ENCODE assay signal across 8 cellular contexts in genomic region chr1:206925116-206925736, GRCh38. TPM values are rescaled to one million over a fixed set of nuclear protein-coding genes. Genes with fewer than 3 reads are reported as not detected.
DNase-seq lines count a peak whose midpoint lies in the region; ATAC-seq and TF ChIP-seq lines count a peak whose summit lies in the region.

No MANE protein-coding gene starts in this region.

- intact Hi-C loops in CD4-positive, alpha-beta memory T cell (cut with micrococcal nuclease): no loop called here
- intact Hi-C loops in testis (cut with DNase I; ENCODE audit: low total_unique reads): no loop called here

- no peak overlapping the region for H3K4me3 Mint-ChIP-seq in CD4-positive, alpha-beta memory T cell
- H3K4me3 Mint-ChIP-seq in chondrocyte (ENCODE audit: unreplicated experiment): no peak overlapping the region

- TF ChIP-seq POLR2A in testis (IDR thresholded peaks at IDR 0.05): no peak

- H3K27ac ChIP-seq in CD4-positive, alpha-beta memory T cell (ENCODE audit: low read depth, low read length): no peak overlapping the region
- no peak overlapping the region for H3K27ac ChIP-seq in testis

- H3K27ac Mint-ChIP-seq in CD4-positive, alpha-beta memory T cell: no peak overlapping the region
- H3K27ac Mint-ChIP-seq in chondrocyte (ENCODE audit: unreplicated experiment): no peak overlapping the region

- no peak overlapping the region for H3K4me3 ChIP-seq in CD4-positive, alpha-beta memory T cell (ENCODE audit: low read length in 2 of 2)
- H3K4me3 ChIP-seq in testis: no peak overlapping the region

- H3K27me3 Mint-ChIP-seq in CD4-positive, alpha-beta memory T cell: no peaks in the 10 kb centered on the region
- H3K27me3 Mint-ChIP-seq in chondrocyte (ENCODE audit: low read depth): no peaks in the 10 kb centered on the region

- DNase-seq in CD4-positive, alpha-beta memory T cell: peak; percentile 42 to 61 (median 55)
- DNase-seq in T follicular helper cell (ENCODE audit: low read depth) (peak; percentile 28), germinal center (ENCODE audit: low spot score) (peak; percentile 54), testis (peak; percentile 57), cerebellum (ENCODE audit: low spot score) (no peak), chondrocyte (ENCODE audit: low spot score) (no peak)

- H3K9me3 ChIP-seq in CD4-positive, alpha-beta memory T cell (ENCODE audit: control insufficient read depth in 1 of 2, low read length in 2 of 2): no peaks in the 10 kb centered on the region
- H3K9me3 ChIP-seq in testis: no peaks in the 10 kb centered on the region

- POLR2A ChIA-PET in CD4-positive, alpha-beta memory T cell (lab: Charles Lee; ENCODE audit: partially characterized antibody): interaction anchor here (0.6 to 2.8 kb wide), 16 partner anchors 8 to 905 kb away, joined by 3 to 14 read pairs (median 3); no protein-coding TSS in a partner anchor

- peaks cover 7 to 15% of the 10 kb centered on the region in 2 donors for H3K36me3 Mint-ChIP-seq in CD4-positive, alpha-beta memory T cell
- H3K36me3 Mint-ChIP-seq in chondrocyte (ENCODE audit: low read depth): no peaks in the 10 kb centered on the region

- ATAC-seq in GM19035 (IDR thresholded peaks at IDR 0.05; ENCODE audit: unreplicated experiment) (peak; percentile 52), HG03060 (IDR thresholded peaks at IDR 0.05; ENCODE audit: low read depth, unreplicated experiment) (peak; percentile 66)

- CTCF ChIA-PET in CD4-positive, alpha-beta memory T cell (lab: Charles Lee; ENCODE audit: partially characterized antibody): interaction anchor here (0.7 to 13.7 kb wide), 11 partner anchors 8 to 213 kb away, joined by 3 to 477 read pairs (median 3); partner anchors contain the start of gene FCMR

- peaks cover 56% of the 10 kb centered on the region for H3K4me1 ChIP-seq in CD4-positive, alpha-beta memory T cell (ENCODE audit: insufficient read depth, low read length)
- H3K4me1 ChIP-seq in testis: no peaks in the 10 kb centered on the region

- H3K4me1 Mint-ChIP-seq in CD4-positive, alpha-beta memory T cell: peaks cover 13 to 27% (median 25%) of the 10 kb centered on the region in 4 donors
- no peaks in the 10 kb centered on the region for H3K4me1 Mint-ChIP-seq in chondrocyte (ENCODE audit: low read depth)

- no peaks in the 10 kb centered on the region for H3K27me3 ChIP-seq in CD4-positive, alpha-beta memory T cell (ENCODE audit: insufficient read depth, low read length)
- H3K27me3 ChIP-seq in testis: no peaks in the 10 kb centered on the region

- H3K36me3 ChIP-seq in CD4-positive, alpha-beta memory T cell (ENCODE audit: insufficient read depth, low read length): no peaks in the 10 kb centered on the region
- H3K36me3 ChIP-seq in testis (ENCODE audit: low read depth, missing control alignments): no peaks in the 10 kb centered on the region

- WGBS in testis, 2 donors: 69 to 73% methylated on average over 8 to 11 of the region's 11 CpGs

- H3K9me3 Mint-ChIP-seq in CD4-positive, alpha-beta memory T cell: no peaks in the 10 kb centered on the region
- no peaks in the 10 kb centered on the region for H3K9me3 Mint-ChIP-seq in chondrocyte (ENCODE audit: low read depth)

- no peak for TF ChIP-seq CTCF in testis (IDR thresholded peaks at IDR 0.05)
- no peak for TF ChIP-seq CTCF in chondrocyte (IDR thresholded peaks at IDR 0.05)

RNA-seq across cellular contexts. Expression of gene FCMR, which starts 3.5 kb away (rescaled TPM):
- 100 to 1,000 TPM; 554 to 588 TPM for total RNA-seq in CD4-positive, alpha-beta memory T cell
- 100 to 1,000 TPM; 493 to 558 TPM for polyA plus RNA-seq in CD4-positive, alpha-beta memory T cell
- total RNA-seq in testis: 1 to 10 TPM; 1.1 to 1.3 TPM
- 5.3 TPM for polyA plus RNA-seq in testis (ENCODE audit: insufficient read depth, low read depth, low replicate concordance)
- total RNA-seq in cerebellum: not detected
- not detected in 3 replicates for total RNA-seq in chondrocyte

RNA-seq across cellular contexts. Expression of gene PIGR, which starts 21.0 kb away (rescaled TPM):
- not detected for total RNA-seq in CD4-positive, alpha-beta memory T cell
- not detected for polyA plus RNA-seq in CD4-positive, alpha-beta memory T cell
- total RNA-seq in testis (not detected), cerebellum (3.5 TPM), chondrocyte (not detected in 3 replicates)
- polyA plus RNA-seq in testis (ENCODE audit: insufficient read depth, low read depth, low replicate concordance): 0.38 TPM

RNA-seq across cellular contexts. Expression of gene IL24, which starts 28.0 kb away (rescaled TPM):
- not detected for total RNA-seq in CD4-positive, alpha-beta memory T cell
- 10 to 100 TPM; 20.3 to 29.6 TPM for polyA plus RNA-seq in CD4-positive, alpha-beta memory T cell
- total RNA-seq in testis (not detected), cerebellum (not detected), chondrocyte (not detected in 3 replicates)
- not detected for polyA plus RNA-seq in testis (ENCODE audit: insufficient read depth, low read depth, low replicate concordance)

RNA-seq across cellular contexts. Expression of gene FCAMR, which starts 45.0 kb away (rescaled TPM):
- total RNA-seq in CD4-positive, alpha-beta memory T cell: not detected
- polyA plus RNA-seq in CD4-positive, alpha-beta memory T cell: not detected
- under 1 TPM in 1 of 2 donors, not detected in 1; 0.31 TPM for total RNA-seq in testis
- polyA plus RNA-seq in testis (ENCODE audit: insufficient read depth, low read depth, low replicate concordance): 0.41 TPM
- not detected for total RNA-seq in cerebellum
- total RNA-seq in chondrocyte: not detected in 3 replicates

RNA-seq across cellular contexts. Expression of gene IL20, which starts 59.8 kb away (rescaled TPM):
- total RNA-seq in CD4-positive, alpha-beta memory T cell: not detected
- not detected for polyA plus RNA-seq in CD4-positive, alpha-beta memory T cell
- total RNA-seq in testis: under 1 TPM in 1 of 2 donors, not detected in 1; 0.43 TPM
- 0.37 TPM for polyA plus RNA-seq in testis (ENCODE audit: insufficient read depth, low read depth, low replicate concordance)
- total RNA-seq in cerebellum: not detected
- not detected in 3 replicates for total RNA-seq in chondrocyte

Comparison
In these comparisons a context has a peak if more than half of its experiments do, and no peak if none do; other contexts are left out.
1. DNase-seq: peak in CD4-positive, alpha-beta memory T cell (5 of 5), T follicular helper cell (single experiment), germinal center (single experiment) and testis (single experiment); none in cerebellum (single experiment) and chondrocyte (single experiment).
2. RNA of gene FCMR, which starts 3.5 kb away (total RNA-seq): 554 to 588 TPM in CD4-positive, alpha-beta memory T cell; 1.1 to 1.3 TPM in testis, not detected in cerebellum (single experiment) and not detected in chondrocyte; every median in the first group is over 100 times any median in the second.